Comparison of ENCODE assay signal across 1 cellular context in genomic region chr2:233208382-233209116, GRCh38.
TF ChIP-seq lines count a peak whose summit lies in the region.

No MANE protein-coding gene starts in this region.

TF ChIP-seq in HepG2, 621 proteins besides CTCF, POLR2A, EP300 and RAD21:
- TF ChIP-seq PRPF4 (IDR thresholded peaks at IDR 0.05; ENCODE audit: low read depth, low read length, poor library complexity, severe bottlenecking): no peak
- TF ChIP-seq HNF4G (IDR thresholded peaks at IDR 0.05; ENCODE audit: borderline replicate concordance, low read depth, low read length): 0 out of 2 replicates have a peak, but pooled peaks have one; percentile 8
- TF ChIP-seq HNF4G (CRISPR knock-in tag; IDR thresholded peaks at IDR 0.05; ENCODE audit: borderline replicate concordance, low read depth): no peak
- TF ChIP-seq SP4 (CRISPR knock-in tag; IDR thresholded peaks at IDR 0.05): 0 out of 2 replicates have a peak, but pooled peaks have one; percentile 18
- TF ChIP-seq YY1 (IDR thresholded peaks at IDR 0.05; ENCODE audit: insufficient read depth, insufficient replicate concordance, low read depth, low read length): no peak
- no peak for TF ChIP-seq ZC3H13 (CRISPR knock-in tag; IDR thresholded peaks at IDR 0.05)
- no peak for TF ChIP-seq SOX13 (IDR thresholded peaks at IDR 0.05)
- TF ChIP-seq SOX13 (CRISPR knock-in tag; conservative IDR thresholded peaks at IDR 0.05 in 1 of 2, IDR thresholded peaks at IDR 0.05 in 1 of 2): no peak
- TF ChIP-seq, protein P1, sequence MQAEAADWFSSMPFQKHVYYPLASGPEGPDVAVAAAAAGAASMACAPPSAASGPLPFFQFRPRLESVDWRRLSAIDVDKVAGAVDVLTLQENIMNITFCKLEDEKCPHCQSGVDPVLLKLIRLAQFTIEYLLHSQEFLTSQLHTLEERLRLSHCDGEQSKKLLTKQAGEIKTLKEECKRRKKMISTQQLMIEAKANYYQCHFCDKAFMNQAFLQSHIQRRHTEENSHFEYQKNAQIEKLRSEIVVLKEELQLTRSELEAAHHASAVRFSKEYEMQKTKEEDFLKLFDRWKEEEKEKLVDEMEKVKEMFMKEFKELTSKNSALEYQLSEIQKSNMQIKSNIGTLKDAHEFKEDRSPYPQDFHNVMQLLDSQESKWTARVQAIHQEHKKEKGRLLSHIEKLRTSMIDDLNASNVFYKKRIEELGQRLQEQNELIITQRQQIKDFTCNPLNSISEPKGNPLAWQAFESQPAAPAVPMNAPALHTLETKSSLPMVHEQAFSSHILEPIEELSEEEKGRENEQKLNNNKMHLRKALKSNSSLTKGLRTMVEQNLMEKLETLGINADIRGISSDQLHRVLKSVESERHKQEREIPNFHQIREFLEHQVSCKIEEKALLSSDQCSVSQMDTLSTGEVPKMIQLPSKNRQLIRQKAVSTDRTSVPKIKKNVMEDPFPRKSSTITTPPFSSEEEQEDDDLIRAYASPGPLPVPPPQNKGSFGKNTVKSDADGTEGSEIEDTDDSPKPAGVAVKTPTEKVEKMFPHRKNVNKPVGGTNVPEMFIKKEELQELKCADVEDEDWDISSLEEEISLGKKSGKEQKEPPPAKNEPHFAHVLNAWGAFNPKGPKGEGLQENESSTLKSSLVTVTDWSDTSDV (CRISPR knock-in tag; IDR thresholded peaks at IDR 0.05): no peak
- TF ChIP-seq FOSL2 (CRISPR knock-in tag; IDR thresholded peaks at IDR 0.05): peak; percentile 19; the same call in 1 of the 2 replicates
- TF ChIP-seq AGO2 (optimal IDR thresholded peaks at IDR 0.05; ENCODE audit: low read depth, low read length): peak; percentile 82
- peak; percentile 20 for TF ChIP-seq TEAD3 (CRISPR knock-in tag; optimal IDR thresholded peaks at IDR 0.05; ENCODE audit: borderline replicate concordance)
- TF ChIP-seq ZBTB7A (CRISPR knock-in tag; IDR thresholded peaks at IDR 0.05): 0 out of 2 replicates have a peak, but pooled peaks have one; percentile 26
- no peak for TF ChIP-seq SRY (CRISPR knock-in tag; IDR thresholded peaks at IDR 0.05)
- TF ChIP-seq, protein P2, sequence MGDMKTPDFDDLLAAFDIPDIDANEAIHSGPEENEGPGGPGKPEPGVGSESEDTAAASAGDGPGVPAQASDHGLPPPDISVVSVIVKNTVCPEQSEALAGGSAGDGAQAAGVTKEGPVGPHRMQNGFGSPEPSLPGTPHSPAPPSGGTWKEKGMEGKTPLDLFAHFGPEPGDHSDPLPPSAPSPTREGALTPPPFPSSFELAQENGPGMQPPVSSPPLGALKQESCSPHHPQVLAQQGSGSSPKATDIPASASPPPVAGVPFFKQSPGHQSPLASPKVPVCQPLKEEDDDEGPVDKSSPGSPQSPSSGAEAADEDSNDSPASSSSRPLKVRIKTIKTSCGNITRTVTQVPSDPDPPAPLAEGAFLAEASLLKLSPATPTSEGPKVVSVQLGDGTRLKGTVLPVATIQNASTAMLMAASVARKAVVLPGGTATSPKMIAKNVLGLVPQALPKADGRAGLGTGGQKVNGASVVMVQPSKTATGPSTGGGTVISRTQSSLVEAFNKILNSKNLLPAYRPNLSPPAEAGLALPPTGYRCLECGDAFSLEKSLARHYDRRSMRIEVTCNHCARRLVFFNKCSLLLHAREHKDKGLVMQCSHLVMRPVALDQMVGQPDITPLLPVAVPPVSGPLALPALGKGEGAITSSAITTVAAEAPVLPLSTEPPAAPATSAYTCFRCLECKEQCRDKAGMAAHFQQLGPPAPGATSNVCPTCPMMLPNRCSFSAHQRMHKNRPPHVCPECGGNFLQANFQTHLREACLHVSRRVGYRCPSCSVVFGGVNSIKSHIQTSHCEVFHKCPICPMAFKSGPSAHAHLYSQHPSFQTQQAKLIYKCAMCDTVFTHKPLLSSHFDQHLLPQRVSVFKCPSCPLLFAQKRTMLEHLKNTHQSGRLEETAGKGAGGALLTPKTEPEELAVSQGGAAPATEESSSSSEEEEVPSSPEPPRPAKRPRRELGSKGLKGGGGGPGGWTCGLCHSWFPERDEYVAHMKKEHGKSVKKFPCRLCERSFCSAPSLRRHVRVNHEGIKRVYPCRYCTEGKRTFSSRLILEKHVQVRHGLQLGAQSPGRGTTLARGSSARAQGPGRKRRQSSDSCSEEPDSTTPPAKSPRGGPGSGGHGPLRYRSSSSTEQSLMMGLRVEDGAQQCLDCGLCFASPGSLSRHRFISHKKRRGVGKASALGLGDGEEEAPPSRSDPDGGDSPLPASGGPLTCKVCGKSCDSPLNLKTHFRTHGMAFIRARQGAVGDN (CRISPR knock-in tag; IDR thresholded peaks at IDR 0.05): peak; percentile 47; the same call in 1 of the 2 replicates
- TF ChIP-seq ZNF431 (CRISPR knock-in tag; IDR thresholded peaks at IDR 0.05; ENCODE audit: borderline replicate concordance, low read depth): peak; percentile 62; the same call in 1 of the 2 replicates
- 0 out of 2 replicates have a peak, but pooled peaks have one; percentile 8 for TF ChIP-seq GABPB1 (CRISPR knock-in tag; IDR thresholded peaks at IDR 0.05)
- TF ChIP-seq, protein P3, sequence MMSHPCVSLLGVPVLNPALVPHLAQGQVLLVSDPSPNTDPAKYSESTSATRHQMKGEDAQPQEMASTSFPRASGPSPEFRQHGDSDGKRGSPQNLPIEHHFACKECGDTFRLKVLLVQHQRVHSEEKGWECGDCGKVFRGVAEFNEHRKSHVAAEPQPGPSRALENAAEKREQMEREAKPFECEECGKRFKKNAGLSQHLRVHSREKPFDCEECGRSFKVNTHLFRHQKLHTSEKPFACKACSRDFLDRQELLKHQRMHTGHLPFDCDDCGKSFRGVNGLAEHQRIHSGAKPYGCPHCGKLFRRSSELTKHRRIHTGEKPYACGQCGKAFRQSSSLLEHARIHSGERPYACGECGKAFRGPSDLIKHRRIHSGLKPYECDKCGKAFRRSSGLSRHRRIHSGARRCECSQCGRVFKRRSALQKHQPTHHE (CRISPR knock-in tag; IDR thresholded peaks at IDR 0.05; ENCODE audit: borderline replicate concordance): no peak
- no peak for TF ChIP-seq ZNF276 (CRISPR knock-in tag; IDR thresholded peaks at IDR 0.05; ENCODE audit: low read depth)
- peak; percentile 26; the same call in 1 of the 2 replicates for TF ChIP-seq ZFY (CRISPR knock-in tag; IDR thresholded peaks at IDR 0.05)
- 0 out of 2 replicates have a peak, but pooled peaks have one; percentile 57 for TF ChIP-seq NRL (CRISPR knock-in tag; IDR thresholded peaks at IDR 0.05; ENCODE audit: borderline replicate concordance)
- no peak for TF ChIP-seq FOXO1 (CRISPR knock-in tag; IDR thresholded peaks at IDR 0.05)
- peak; percentile 68; the same call in 1 of the 2 replicates for TF ChIP-seq ZNF891 (CRISPR knock-in tag; IDR thresholded peaks at IDR 0.05)
- TF ChIP-seq, protein P4, sequence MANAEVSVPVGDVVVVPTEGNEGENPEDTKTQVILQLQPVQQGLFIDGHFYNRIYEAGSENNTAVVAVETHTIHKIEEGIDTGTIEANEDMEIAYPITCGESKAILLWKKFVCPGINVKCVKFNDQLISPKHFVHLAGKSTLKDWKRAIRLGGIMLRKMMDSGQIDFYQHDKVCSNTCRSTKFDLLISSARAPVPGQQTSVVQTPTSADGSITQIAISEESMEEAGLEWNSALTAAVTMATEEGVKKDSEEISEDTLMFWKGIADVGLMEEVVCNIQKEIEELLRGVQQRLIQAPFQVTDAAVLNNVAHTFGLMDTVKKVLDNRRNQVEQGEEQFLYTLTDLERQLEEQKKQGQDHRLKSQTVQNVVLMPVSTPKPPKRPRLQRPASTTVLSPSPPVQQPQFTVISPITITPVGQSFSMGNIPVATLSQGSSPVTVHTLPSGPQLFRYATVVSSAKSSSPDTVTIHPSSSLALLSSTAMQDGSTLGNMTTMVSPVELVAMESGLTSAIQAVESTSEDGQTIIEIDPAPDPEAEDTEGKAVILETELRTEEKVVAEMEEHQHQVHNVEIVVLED (CRISPR knock-in tag; IDR thresholded peaks at IDR 0.05; ENCODE audit: borderline replicate concordance): no peak
- TF ChIP-seq BRD4 (CRISPR knock-in tag; IDR thresholded peaks at IDR 0.05): no peak
- TF ChIP-seq, protein P5, sequence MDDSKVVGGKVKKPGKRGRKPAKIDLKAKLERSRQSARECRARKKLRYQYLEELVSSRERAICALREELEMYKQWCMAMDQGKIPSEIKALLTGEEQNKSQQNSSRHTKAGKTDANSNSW (CRISPR knock-in tag; IDR thresholded peaks at IDR 0.05; ENCODE audit: borderline replicate concordance): no peak
- TF ChIP-seq TERF1 (CRISPR knock-in tag; IDR thresholded peaks at IDR 0.05): no peak
